ENCODE assay signal across 18 cellular contexts in the genomic region with DNA sequence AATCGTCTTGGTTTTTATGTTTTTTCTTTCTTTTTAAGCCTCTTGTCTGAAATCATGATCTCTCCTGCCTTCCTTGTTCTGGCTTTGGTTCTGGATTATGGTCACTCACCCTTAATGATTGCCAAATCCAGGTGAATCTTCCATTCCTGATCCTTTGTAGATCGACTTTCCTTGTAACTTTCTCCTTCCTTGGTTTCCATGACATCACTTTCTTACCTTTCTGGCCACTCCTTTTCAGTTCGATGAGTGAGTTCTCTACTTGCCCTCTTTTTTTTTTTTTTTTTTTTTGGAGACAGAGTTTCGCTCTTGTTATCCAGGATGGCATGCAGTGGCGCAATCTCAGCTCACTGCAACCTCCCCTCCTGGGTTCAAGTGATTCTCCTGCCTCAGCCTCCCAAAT.
DNase-seq lines count a peak whose midpoint lies in the region; ATAC-seq and TF ChIP-seq lines count a peak whose summit lies in the region.
"Had no signal": no experiment of that assay in that cellular context is flagged by ENCODE, and none has a peak within 500 bp of the region (broad histone marks: within the 10 kb centered on the region; RNA-seq: fewer than 3 reads in every experiment).

No MANE protein-coding gene starts in this region.

- peaks cover 9% of the 10 kb centered on the region for H3K36me3 ChIP-seq in CD4-positive, CD25-positive, alpha-beta regulatory T cell (ENCODE audit: control insufficient read depth, insufficient read depth, low read length)
- no peaks in the 10 kb centered on the region for H3K36me3 ChIP-seq in PC-9 (ENCODE audit: low read depth)
- H3K36me3 ChIP-seq in CD4-positive, alpha-beta memory T cell (ENCODE audit: insufficient read depth, low read length): no peaks in the 10 kb centered on the region
- H3K36me3 ChIP-seq: BE2C had no signal

- H3F3A ChIP-seq in PC-9 (ENCODE audit: insufficient read depth, low read depth): peaks cover 26% of the 10 kb centered on the region

- POLR2A ChIA-PET in PC-9 (lab: Charles Lee; ENCODE audit: unreplicated experiment): no interaction called here
- POLR2A ChIA-PET in CD4-positive, alpha-beta memory T cell (lab: Charles Lee; ENCODE audit: partially characterized antibody): no interaction called here

- no peaks in the 10 kb centered on the region; the same call in 1 of the 2 replicates for H3K79me2 ChIP-seq in PC-9 (ENCODE audit: low read depth)

- no peaks in the 10 kb centered on the region for H3K9me3 Mint-ChIP-seq in CD4-positive, CD25-positive, alpha-beta regulatory T cell
- peaks cover 2% of the 10 kb centered on the region for H3K9me3 Mint-ChIP-seq in Calu3 (ENCODE audit: low read depth, unreplicated experiment)
- H3K9me3 Mint-ChIP-seq in central memory CD8-positive, alpha-beta T cell: no peaks in the 10 kb centered on the region
- H3K9me3 Mint-ChIP-seq in CD4-positive, alpha-beta memory T cell: no peaks in the 10 kb centered on the region
- H3K9me3 Mint-ChIP-seq: CD14-positive monocyte; CD4-positive, alpha-beta T cell; CD8-positive, alpha-beta memory T cell had no signal

- DNase-seq in CD4-positive, CD25-positive, alpha-beta regulatory T cell: no peak
- DNase-seq in Calu3: no peak
- DNase-seq in PC-9: no peak
- DNase-seq in central memory CD8-positive, alpha-beta T cell (ENCODE audit: low spot score in 2 of 2): no peak
- DNase-seq in SIG-M5 (lab: John Stamatoyannopoulos, UW): no peak
- DNase-seq in islet precursor cell: no peak
- DNase-seq in CD4-positive, alpha-beta memory T cell: no peak
- DNase-seq: 8988T; ACHN; BE2C; C1 segment of cervical spinal cord; CD4-positive, alpha-beta T cell; CD8-positive, alpha-beta memory T cell; COR-L47; DMS79 treated with DMSO at 0.1 percent for 48 hours; GF-D8 had no signal

- no peaks in the 10 kb centered on the region for H3K9me3 ChIP-seq in CD4-positive, CD25-positive, alpha-beta regulatory T cell (ENCODE audit: control insufficient read depth in 2 of 2, low read length in 2 of 2)
- peaks cover 8% of the 10 kb centered on the region for H3K9me3 ChIP-seq in PC-9 (ENCODE audit: insufficient read depth, low read depth)
- H3K9me3 ChIP-seq in CD4-positive, alpha-beta memory T cell (ENCODE audit: control insufficient read depth in 1 of 2, low read length in 2 of 2): no peaks in the 10 kb centered on the region
- H3K9me3 ChIP-seq: BE2C, BLaER1 had no signal

- TF ChIP-seq CTCF in Calu3 (IDR thresholded peaks at IDR 0.05; ENCODE audit: unreplicated experiment) (no peak), PC-9 (conservative IDR thresholded peaks at IDR 0.05) (no peak)

- CTCF ChIA-PET in Calu3 (lab: Charles Lee) (no interaction called here), PC-9 (lab: Charles Lee) (no interaction called here)
- CTCF ChIA-PET in CD4-positive, alpha-beta memory T cell (lab: Charles Lee; ENCODE audit: partially characterized antibody): no interaction called here

- intact Hi-C loops in Calu3 (cut with micrococcal nuclease; ENCODE audit: unreplicated experiment) (no loop called here), PC-9 (cut with micrococcal nuclease; ENCODE audit: unreplicated experiment) (loop anchor here (10.0 kb wide), 1 partner anchor 137 kb away; a partner anchor contains a TSS)
- intact Hi-C loops in CD4-positive, alpha-beta memory T cell (cut with micrococcal nuclease): no loop called here

- no peaks in the 10 kb centered on the region for H4K20me1 ChIP-seq in PC-9 (ENCODE audit: insufficient read depth)
- H4K20me1 ChIP-seq: BLaER1 had no signal

- no peak overlapping the region for H2AFZ ChIP-seq in PC-9

- H3K4me1 Mint-ChIP-seq in CD4-positive, CD25-positive, alpha-beta regulatory T cell: no peaks in the 10 kb centered on the region
- H3K4me1 Mint-ChIP-seq in Calu3 (ENCODE audit: low read depth, unreplicated experiment): peaks cover 34% of the 10 kb centered on the region
- no peaks in the 10 kb centered on the region for H3K4me1 Mint-ChIP-seq in central memory CD8-positive, alpha-beta T cell
- H3K4me1 Mint-ChIP-seq in CD4-positive, alpha-beta memory T cell: no peaks in the 10 kb centered on the region
- H3K4me1 Mint-ChIP-seq: CD14-positive monocyte; CD8-positive, alpha-beta memory T cell had no signal

- peaks cover 39% of the 10 kb centered on the region for H3K36me3 Mint-ChIP-seq in CD4-positive, CD25-positive, alpha-beta regulatory T cell
- H3K36me3 Mint-ChIP-seq in Calu3 (ENCODE audit: insufficient read depth, unreplicated experiment): peaks cover 7% of the 10 kb centered on the region
- peaks cover 14% of the 10 kb centered on the region for H3K36me3 Mint-ChIP-seq in central memory CD8-positive, alpha-beta T cell (ENCODE audit: insufficient read depth)
- peaks cover 51 to 56% of the 10 kb centered on the region in 2 donors for H3K36me3 Mint-ChIP-seq in CD4-positive, alpha-beta memory T cell

- no TSS peak for BruUV-seq in Calu3 (replicated peaks; lab: Mats Ljungman, UMichigan)
- no TSS peak for BruUV-seq in PC-9 (replicated peaks; lab: Mats Ljungman, UMichigan)

- no peak overlapping the region for H3K27ac ChIP-seq in CD4-positive, CD25-positive, alpha-beta regulatory T cell (ENCODE audit: insufficient read depth, low read length, poor library complexity, severe bottlenecking)
- no peak overlapping the region for H3K27ac ChIP-seq in PC-9
- H3K27ac ChIP-seq in CD4-positive, alpha-beta memory T cell (ENCODE audit: low read depth, low read length): no peak overlapping the region
- H3K27ac ChIP-seq: BLaER1 had no signal

- no peaks in the 10 kb centered on the region for H3K27me3 Mint-ChIP-seq in CD4-positive, CD25-positive, alpha-beta regulatory T cell
- H3K27me3 Mint-ChIP-seq in Calu3 (ENCODE audit: unreplicated experiment): no peaks in the 10 kb centered on the region
- no peaks in the 10 kb centered on the region for H3K27me3 Mint-ChIP-seq in central memory CD8-positive, alpha-beta T cell
- H3K27me3 Mint-ChIP-seq in CD4-positive, alpha-beta memory T cell: no peaks in the 10 kb centered on the region
- H3K27me3 Mint-ChIP-seq: CD4-positive, alpha-beta T cell; CD8-positive, alpha-beta memory T cell had no signal

- H3K9me2 ChIP-seq in PC-9 (ENCODE audit: insufficient read depth): no peaks in the 10 kb centered on the region

- no peak overlapping the region for H3K4me3 ChIP-seq in CD4-positive, CD25-positive, alpha-beta regulatory T cell (ENCODE audit: low read depth, low read length)
- H3K4me3 ChIP-seq in PC-9: no peak overlapping the region
- H3K4me3 ChIP-seq in CD4-positive, alpha-beta memory T cell (ENCODE audit: low read length in 2 of 2): no peak overlapping the region
- H3K4me3 ChIP-seq: BLaER1 had no signal

- peak overlapping the region; percentile 28; the same call in 1 of the 2 replicates for H3K4me2 ChIP-seq in PC-9
- H3K4me2 ChIP-seq: BLaER1 had no signal

- no peaks in the 10 kb centered on the region for H3K27me3 ChIP-seq in CD4-positive, CD25-positive, alpha-beta regulatory T cell (ENCODE audit: control insufficient read depth, insufficient read depth, low read length)
- no peaks in the 10 kb centered on the region for H3K27me3 ChIP-seq in PC-9 (ENCODE audit: insufficient read depth, low read depth)
- H3K27me3 ChIP-seq in CD4-positive, alpha-beta memory T cell (ENCODE audit: insufficient read depth, low read length): no peaks in the 10 kb centered on the region
- H3K27me3 ChIP-seq: BE2C, BLaER1 had no signal

- peak overlapping the region in 2 of 3 donors; percentile 44 to 91 for H3K27ac Mint-ChIP-seq in CD4-positive, CD25-positive, alpha-beta regulatory T cell
- H3K27ac Mint-ChIP-seq in Calu3 (ENCODE audit: unreplicated experiment): peak overlapping the region; percentile 58
- H3K27ac Mint-ChIP-seq in central memory CD8-positive, alpha-beta T cell (ENCODE audit: low read depth): peak overlapping the region; percentile 4
- peak overlapping the region in 1 of 7 donors; percentile 51 for H3K27ac Mint-ChIP-seq in CD4-positive, alpha-beta memory T cell
- H3K27ac Mint-ChIP-seq: CD14-positive monocyte; CD4-positive, alpha-beta T cell; CD8-positive, alpha-beta memory T cell had no signal

- ATAC-seq in CD4-positive, CD25-positive, alpha-beta regulatory T cell (ENCODE audit: low read depth in 2 of 2): no peak
- no peak for ATAC-seq in central memory CD8-positive, alpha-beta T cell (replicated peaks; ENCODE audit: extremely low read depth, poor library complexity, severe bottlenecking)

- no peaks in the 10 kb centered on the region for H3K4me1 ChIP-seq in CD4-positive, CD25-positive, alpha-beta regulatory T cell (ENCODE audit: control insufficient read depth, insufficient read depth, low read length, poor library complexity, severe bottlenecking)
- H3K4me1 ChIP-seq in PC-9 (replicated peaks; ENCODE audit: insufficient read depth): peaks cover 57% of the 10 kb centered on the region
- no peaks in the 10 kb centered on the region for H3K4me1 ChIP-seq in CD4-positive, alpha-beta memory T cell (ENCODE audit: insufficient read depth, low read length)
- H3K4me1 ChIP-seq: BLaER1 had no signal

- H3K4me3 Mint-ChIP-seq in CD4-positive, CD25-positive, alpha-beta regulatory T cell: no peak overlapping the region
- no peak overlapping the region for H3K4me3 Mint-ChIP-seq in Calu3 (ENCODE audit: low read depth, unreplicated experiment)
- no peak overlapping the region for H3K4me3 Mint-ChIP-seq in central memory CD8-positive, alpha-beta T cell
- H3K4me3 Mint-ChIP-seq in CD4-positive, alpha-beta memory T cell: no peak overlapping the region
- H3K4me3 Mint-ChIP-seq: CD14-positive monocyte; CD4-positive, alpha-beta T cell; CD8-positive, alpha-beta memory T cell had no signal
